Comparison of ENCODE assay signal across 22 cellular contexts in genomic region chr20:50608750-50609104, GRCh38.
DNase-seq lines count a peak whose midpoint lies in the region; ATAC-seq and TF ChIP-seq lines count a peak whose summit lies in the region.
"Had no signal": no experiment of that assay in that cellular context is flagged by ENCODE, and none has a peak within 500 bp of the region (broad histone marks: within the 10 kb centered on the region; RNA-seq: fewer than 3 reads in every experiment).

No MANE protein-coding gene starts in this region.

- H3K4me1 ChIP-seq in endodermal cell (ENCODE audit: control insufficient read depth, insufficient read depth, low read length), result no peaks in the 10 kb centered on the region
- H3K4me1 ChIP-seq: A549, BE2C, HAP-1 had no signal

- 93 to 100% methylated on average over 1 to 13 of the region's 13 CpGs for WGBS in endodermal cell (ENCODE audit: insufficient coverage in 1 of 2, insufficient read length in 1 of 2), 2 experiments

- no peak overlapping the region for H3K27ac ChIP-seq in endodermal cell (ENCODE audit: low read depth, low read length)
- H3K27ac ChIP-seq: BLaER1 treated with 17β-estradiol and CSF1 and Interleukin-3, amounts not matched to agents 10 nM and 100 nM had no signal

- no peak overlapping the region for H3K27ac Mint-ChIP-seq in stimulated activated naive CD8-positive, alpha-beta T cell treated with anti-CD3 and anti-CD28 coated beads, Interleukin-15, amount 100 ng/mL, for 72 hours
- H3K27ac Mint-ChIP-seq in endodermal cell, result no peak overlapping the region
- no peak overlapping the region for H3K27ac Mint-ChIP-seq in stimulated activated memory B cell treated with anti-CD40 and anti-IgM and Interleukin-4, amounts not matched to agents 10 μg/mL and 1 μg/mL and 100 μg/mL, for 72 hours
- H3K27ac Mint-ChIP-seq in activated CD8-positive, alpha-beta T cell treated with anti-CD3 and anti-CD28 coated beads, Interleukin-2, amount 10 ng/mL, durations not matched to agents 7 days and 5 days, result no peak overlapping the region
- H3K27ac Mint-ChIP-seq: CD14-positive monocyte; CD4-positive, alpha-beta T cell; CD8-positive, alpha-beta memory T cell; GM23338; HFFc6 had no signal

- no peak for TF ChIP-seq CTCF in endodermal cell (conservative IDR thresholded peaks at IDR 0.05)

- no peak overlapping the region for H3K9ac ChIP-seq in endodermal cell (ENCODE audit: extremely low read depth, low read length, poor library complexity, severe bottlenecking)

- no peak overlapping the region for H3K4me3 ChIP-seq in endodermal cell (ENCODE audit: low read length)
- H3K4me3 ChIP-seq: A549; BLaER1 treated with 17β-estradiol and CSF1 and Interleukin-3, amounts not matched to agents 10 nM and 100 nM; GM23338; HAP-1 had no signal

- no peaks in the 10 kb centered on the region for H3K27me3 ChIP-seq in endodermal cell (ENCODE audit: control insufficient read depth, insufficient read depth, low read length, poor library complexity, severe bottlenecking)
- H3K27me3 ChIP-seq: BE2C; BLaER1 treated with 17β-estradiol and CSF1 and Interleukin-3, amounts not matched to agents 10 nM and 100 nM had no signal

- ATAC-seq in stimulated activated naive CD8-positive, alpha-beta T cell treated with anti-CD3 and anti-CD28 coated beads, Interleukin-15, amount 100 ng/mL, for 72 hours, result peak; percentile 20
- ATAC-seq in stimulated activated naive CD8-positive, alpha-beta T cell treated with anti-CD3 and anti-CD28 coated beads, Interleukin-15, Interleukin-2, amounts not matched to agents 100 U/mL and 50 U/mL, for 24 hours, result no peak
- ATAC-seq in stimulated activated memory B cell treated with anti-CD40 and anti-IgM and Interleukin-4, amounts not matched to agents 10 μg/mL and 1 μg/mL and 100 μg/mL, for 72 hours, result peak; percentile 5
- no peak for ATAC-seq in activated CD8-positive, alpha-beta T cell treated with anti-CD3 and anti-CD28 coated beads, Interleukin-2, amount 10 ng/mL, durations not matched to agents 7 days and 5 days
- ATAC-seq: GM23338 had no signal

- POLR2A ChIA-PET in activated CD8-positive, alpha-beta T cell treated with anti-CD3 and anti-CD28 coated beads, Interleukin-2, amount 10 ng/mL, durations not matched to agents 7 days and 5 days (lab: Charles Lee), result no interaction called here

- no peaks in the 10 kb centered on the region for H3K9me3 Mint-ChIP-seq in stimulated activated naive CD8-positive, alpha-beta T cell treated with anti-CD3 and anti-CD28 coated beads, Interleukin-15, amount 100 ng/mL, for 72 hours
- H3K9me3 Mint-ChIP-seq in endodermal cell, result no peaks in the 10 kb centered on the region
- no peaks in the 10 kb centered on the region for H3K9me3 Mint-ChIP-seq in stimulated activated memory B cell treated with anti-CD40 and anti-IgM and Interleukin-4, amounts not matched to agents 10 μg/mL and 1 μg/mL and 100 μg/mL, for 72 hours
- no peaks in the 10 kb centered on the region for H3K9me3 Mint-ChIP-seq in activated CD8-positive, alpha-beta T cell treated with anti-CD3 and anti-CD28 coated beads, Interleukin-2, amount 10 ng/mL, durations not matched to agents 7 days and 5 days (ENCODE audit: insufficient read depth)
- H3K9me3 Mint-ChIP-seq: CD14-positive monocyte; CD4-positive, alpha-beta T cell; CD8-positive, alpha-beta memory T cell; GM23338; HFFc6 had no signal

- H3K36me3 Mint-ChIP-seq in endodermal cell (ENCODE audit: low read depth), result no peaks in the 10 kb centered on the region
- no peaks in the 10 kb centered on the region for H3K36me3 Mint-ChIP-seq in stimulated activated memory B cell treated with anti-CD40 and anti-IgM and Interleukin-4, amounts not matched to agents 10 μg/mL and 1 μg/mL and 100 μg/mL, for 72 hours
- H3K36me3 Mint-ChIP-seq in activated CD8-positive, alpha-beta T cell treated with anti-CD3 and anti-CD28 coated beads, Interleukin-2, amount 10 ng/mL, durations not matched to agents 7 days and 5 days (ENCODE audit: low read depth), result no peaks in the 10 kb centered on the region
- H3K36me3 Mint-ChIP-seq: CD14-positive monocyte; CD8-positive, alpha-beta memory T cell had no signal

- DNase-seq in stimulated activated naive CD8-positive, alpha-beta T cell treated with anti-CD3 and anti-CD28 coated beads, Interleukin-15, amount 100 ng/mL, for 72 hours, result no peak
- no peak for DNase-seq in stimulated activated naive CD8-positive, alpha-beta T cell treated with anti-CD3 and anti-CD28 coated beads, Interleukin-15, Interleukin-2, amounts not matched to agents 100 U/mL and 50 U/mL, for 24 hours
- DNase-seq in endodermal cell, result peak; percentile 25
- DNase-seq in activated CD8-positive, alpha-beta T cell treated with anti-CD3 and anti-CD28 coated beads, Interleukin-2, amount 10 ng/mL, durations not matched to agents 7 days and 5 days, result no peak
- DNase-seq in dermis blood vessel endothelial cell, result no peak
- DNase-seq: 8988T; ACHN; AML-193; BE2C; Calu3; CD4-positive, alpha-beta T cell; CD8-positive, alpha-beta memory T cell; DMS53; DMS79 treated with DMSO at 0.1 percent for 48 hours; GF-D8; HFFc6 had no signal

- H3K9me3 ChIP-seq in endodermal cell (ENCODE audit: control insufficient read depth, low read length), result no peaks in the 10 kb centered on the region
- H3K9me3 ChIP-seq: A549; BE2C; BLaER1 treated with 17β-estradiol and CSF1 and Interleukin-3, amounts not matched to agents 10 nM and 100 nM; HAP-1 had no signal

- CTCF ChIA-PET in activated CD8-positive, alpha-beta T cell treated with anti-CD3 and anti-CD28 coated beads, Interleukin-2, amount 10 ng/mL, durations not matched to agents 7 days and 5 days (lab: Charles Lee), result no interaction called here

- no peak overlapping the region for H3K4me3 Mint-ChIP-seq in stimulated activated naive CD8-positive, alpha-beta T cell treated with anti-CD3 and anti-CD28 coated beads, Interleukin-15, amount 100 ng/mL, for 72 hours
- H3K4me3 Mint-ChIP-seq in endodermal cell, result no peak overlapping the region
- no peak overlapping the region for H3K4me3 Mint-ChIP-seq in stimulated activated memory B cell treated with anti-CD40 and anti-IgM and Interleukin-4, amounts not matched to agents 10 μg/mL and 1 μg/mL and 100 μg/mL, for 72 hours
- H3K4me3 Mint-ChIP-seq in activated CD8-positive, alpha-beta T cell treated with anti-CD3 and anti-CD28 coated beads, Interleukin-2, amount 10 ng/mL, durations not matched to agents 7 days and 5 days, result no peak overlapping the region
- H3K4me3 Mint-ChIP-seq: CD14-positive monocyte; CD4-positive, alpha-beta T cell; CD8-positive, alpha-beta memory T cell; GM23338; HFFc6 had no signal

- no peaks in the 10 kb centered on the region for H3K4me1 Mint-ChIP-seq in stimulated activated naive CD8-positive, alpha-beta T cell treated with anti-CD3 and anti-CD28 coated beads, Interleukin-15, amount 100 ng/mL, for 72 hours
- peaks cover 4% of the 10 kb centered on the region for H3K4me1 Mint-ChIP-seq in endodermal cell
- H3K4me1 Mint-ChIP-seq in stimulated activated memory B cell treated with anti-CD40 and anti-IgM and Interleukin-4, amounts not matched to agents 10 μg/mL and 1 μg/mL and 100 μg/mL, for 72 hours, result no peaks in the 10 kb centered on the region
- no peaks in the 10 kb centered on the region for H3K4me1 Mint-ChIP-seq in activated CD8-positive, alpha-beta T cell treated with anti-CD3 and anti-CD28 coated beads, Interleukin-2, amount 10 ng/mL, durations not matched to agents 7 days and 5 days (ENCODE audit: low read depth)
- H3K4me1 Mint-ChIP-seq: CD14-positive monocyte; CD8-positive, alpha-beta memory T cell had no signal

- peaks cover 9% of the 10 kb centered on the region for H3K27me3 Mint-ChIP-seq in stimulated activated naive CD8-positive, alpha-beta T cell treated with anti-CD3 and anti-CD28 coated beads, Interleukin-15, amount 100 ng/mL, for 72 hours
- H3K27me3 Mint-ChIP-seq in endodermal cell (ENCODE audit: insufficient read depth), result no peaks in the 10 kb centered on the region
- H3K27me3 Mint-ChIP-seq in stimulated activated memory B cell treated with anti-CD40 and anti-IgM and Interleukin-4, amounts not matched to agents 10 μg/mL and 1 μg/mL and 100 μg/mL, for 72 hours, result peaks cover 51% of the 10 kb centered on the region
- no peaks in the 10 kb centered on the region for H3K27me3 Mint-ChIP-seq in activated CD8-positive, alpha-beta T cell treated with anti-CD3 and anti-CD28 coated beads, Interleukin-2, amount 10 ng/mL, durations not matched to agents 7 days and 5 days (ENCODE audit: low read depth)

- no peaks in the 10 kb centered on the region for H3K36me3 ChIP-seq in endodermal cell (ENCODE audit: control insufficient read depth, insufficient read depth, low read length)
- H3K36me3 ChIP-seq: BE2C; BLaER1 treated with 17β-estradiol and CSF1 and Interleukin-3, amounts not matched to agents 10 nM and 100 nM; HAP-1 had no signal

Comparison
In these comparisons a context has a peak if more than half of its experiments do, and no peak if none do; other contexts are left out.
1. ATAC-seq: peak in stimulated activated naive CD8-positive, alpha-beta T cell treated with anti-CD3 and anti-CD28 coated beads, Interleukin-15, amount 100 ng/mL, for 72 hours (single experiment) and stimulated activated memory B cell treated with anti-CD40 and anti-IgM and Interleukin-4, amounts not matched to agents 10 μg/mL and 1 μg/mL and 100 μg/mL, for 72 hours (single experiment); none in stimulated activated naive CD8-positive, alpha-beta T cell treated with anti-CD3 and anti-CD28 coated beads, Interleukin-15, Interleukin-2, amounts not matched to agents 100 U/mL and 50 U/mL, for 24 hours (single experiment) and activated CD8-positive, alpha-beta T cell treated with anti-CD3 and anti-CD28 coated beads, Interleukin-2, amount 10 ng/mL, durations not matched to agents 7 days and 5 days (single experiment).